ENCODE assay signal across 8 cellular contexts in the genomic region with DNA sequence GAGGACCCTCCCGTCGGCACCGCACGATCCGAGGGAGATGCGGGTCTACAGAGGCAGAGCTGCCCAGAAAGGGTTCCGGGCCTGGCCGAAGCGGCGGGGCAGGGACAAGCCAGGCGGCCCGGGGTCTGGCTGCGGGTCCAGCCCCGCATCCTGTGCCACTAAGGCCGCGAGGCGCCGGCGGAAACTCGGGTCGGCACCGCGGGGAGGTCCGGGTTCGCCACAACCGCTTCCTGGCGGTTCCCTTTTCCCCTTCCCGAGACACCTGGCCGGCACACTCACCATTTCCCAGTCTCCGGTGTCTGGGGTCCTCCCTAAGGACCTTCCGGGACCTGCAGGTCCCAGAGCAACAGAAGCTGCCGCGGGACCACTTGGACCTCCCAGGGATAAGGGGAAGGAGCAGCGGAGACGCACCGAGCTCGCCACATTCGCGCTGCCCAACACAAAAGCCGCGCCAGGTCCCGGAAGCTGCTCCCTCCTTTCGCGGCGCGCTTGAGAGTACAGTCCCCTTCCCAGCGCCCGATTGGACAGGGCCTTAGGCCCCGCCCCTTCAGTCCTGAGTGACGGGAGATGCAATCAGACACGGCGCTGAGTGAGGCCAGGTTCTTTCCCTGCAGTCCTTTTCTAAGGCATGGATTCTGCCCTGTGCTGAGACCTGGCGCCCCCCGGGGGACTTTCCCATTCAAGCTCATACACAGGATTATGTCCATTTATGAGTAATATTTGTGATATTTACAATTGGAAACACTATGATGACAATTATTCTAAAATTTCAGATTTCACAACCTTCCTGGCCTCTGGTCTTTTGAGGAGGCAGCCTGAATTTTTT. TPM values are rescaled to one million over a fixed set of nuclear protein-coding genes. Genes with fewer than 3 reads are reported as not detected.
DNase-seq lines count a peak whose midpoint lies in the region; ATAC-seq and TF ChIP-seq lines count a peak whose summit lies in the region.

A gene (minus strand): TSS at position 497 of the 826 bp plus-strand sequence. CDS start 215 bp downstream, at position 282.

- H3K27me3 Mint-ChIP-seq in activated naive CD8-positive, alpha-beta T cell treated with anti-CD3 and anti-CD28 coated beads for 36 hours, result peaks cover 9% of the 10 kb centered on the region
- no peaks in the 10 kb centered on the region for H3K27me3 Mint-ChIP-seq in type B pancreatic cell

- DNase-seq in GM10266 (ENCODE audit: extremely low spot score) (peak; percentile 94), NCI-H1092 (lab: John Stamatoyannopoulos, UW) (peak; percentile 98), SKM-1 (lab: John Stamatoyannopoulos, UW; ENCODE audit: unreplicated experiment) (peak; percentile 99), cardiac septum (ENCODE audit: low spot score) (peak; percentile 96), pons (ENCODE audit: low spot score) (peak; percentile 98), type B pancreatic cell (ENCODE audit: extremely low spot score, unreplicated experiment) (peak; percentile 91)
- DNase-seq in activated naive CD8-positive, alpha-beta T cell treated with anti-CD3 and anti-CD28 coated beads for 36 hours, result peak; percentile 94

- H3K36me3 Mint-ChIP-seq in activated naive CD8-positive, alpha-beta T cell treated with anti-CD3 and anti-CD28 coated beads for 36 hours, result peaks cover 38% of the 10 kb centered on the region
- H3K36me3 Mint-ChIP-seq in type B pancreatic cell, result peaks cover 31% of the 10 kb centered on the region

- peaks cover 18% of the 10 kb centered on the region for H3K4me1 Mint-ChIP-seq in activated naive CD8-positive, alpha-beta T cell treated with anti-CD3 and anti-CD28 coated beads for 36 hours
- H3K4me1 Mint-ChIP-seq in type B pancreatic cell (ENCODE audit: unreplicated experiment), result peaks cover 16% of the 10 kb centered on the region

- ATAC-seq in HG02610 (IDR thresholded peaks at IDR 0.05; ENCODE audit: unreplicated experiment), result peak; percentile 100

- peaks cover 14% of the 10 kb centered on the region for H3K9me3 Mint-ChIP-seq in activated naive CD8-positive, alpha-beta T cell treated with anti-CD3 and anti-CD28 coated beads for 36 hours
- H3K9me3 Mint-ChIP-seq in type B pancreatic cell, result peaks cover 12% of the 10 kb centered on the region

- peak within 1 kb of the TSS; percentile 87 for H3K4me3 Mint-ChIP-seq in activated naive CD8-positive, alpha-beta T cell treated with anti-CD3 and anti-CD28 coated beads for 36 hours
- peak within 1 kb of the TSS; percentile 91 for H3K4me3 Mint-ChIP-seq in type B pancreatic cell

- intact Hi-C loops in cardiac septum (cut with DNase I), result loop anchor here (2.0 kb wide), 1 partner anchor 26 kb away; a partner anchor contains a TSS

- peak within 1 kb of the TSS; percentile 89 for H3K27ac Mint-ChIP-seq in activated naive CD8-positive, alpha-beta T cell treated with anti-CD3 and anti-CD28 coated beads for 36 hours
- H3K27ac Mint-ChIP-seq in type B pancreatic cell, result peak within 1 kb of the TSS; percentile 86

- TF ChIP-seq CTCF in GM10266 (IDR thresholded peaks at IDR 0.05; ENCODE audit: control insufficient read depth, insufficient read depth, low read depth, missing control alignments) (no peak), type B pancreatic cell (conservative IDR thresholded peaks at IDR 0.05) (no peak)

RNA-seq across cellular contexts. Expression of the gene that starts here (rescaled TPM):
- 1 to 10 TPM; 5.5 to 5.9 TPM for total RNA-seq in activated naive CD8-positive, alpha-beta T cell treated with anti-CD3 and anti-CD28 coated beads for 36 hours
- 0.75 TPM for total RNA-seq in cardiac septum
- total RNA-seq in type B pancreatic cell (ENCODE audit: low replicate concordance), result 6.6 and 8.5 TPM in 2 replicates

Comparison
In these comparisons a context has a peak if more than half of its experiments do, and no peak if none do; other contexts are left out.
1. Peak in every context shown above with its lines: DNase-seq and ATAC-seq.
2. Peak in DNase-seq in cardiac septum; RNA of the gene not detected or under 1 TPM.